Comparison of ENCODE assay signal across 1 cellular context in genomic region chr16:31182391-31182790, GRCh38.
A peak's percentile ranks its signal among the peaks of the same experiment; 100 is the strongest.
TF ChIP-seq lines count a peak whose summit lies in the region.

No MANE protein-coding gene starts in this region.

TF ChIP-seq in HepG2, 621 proteins besides CTCF, POLR2A, EP300 and RAD21:
- TF ChIP-seq ZNF543 (CRISPR knock-in tag; IDR thresholded peaks at IDR 0.05) (no peak), ELF3 (CRISPR knock-in tag; IDR thresholded peaks at IDR 0.05) (no peak), ZBTB49 (CRISPR knock-in tag; IDR thresholded peaks at IDR 0.05; ENCODE audit: borderline replicate concordance) (no peak), ONECUT2 (CRISPR knock-in tag; IDR thresholded peaks at IDR 0.05) (no peak), ZNF24 (IDR thresholded peaks at IDR 0.05) (no peak), RBM22 (optimal IDR thresholded peaks at IDR 0.05; ENCODE audit: low read length) (peak; percentile 40), AKAP8 (CRISPR knock-in tag; IDR thresholded peaks at IDR 0.05) (peak; percentile 42; the same call in 1 of the 2 replicates), ZNF710 (CRISPR knock-in tag; IDR thresholded peaks at IDR 0.05; ENCODE audit: borderline replicate concordance) (no peak), ZNF788 (CRISPR knock-in tag; IDR thresholded peaks at IDR 0.05; ENCODE audit: borderline replicate concordance) (no peak), ZNF574 (CRISPR knock-in tag; IDR thresholded peaks at IDR 0.05) (peak; percentile 37; the same call in 1 of the 2 replicates), ZFY (CRISPR knock-in tag; IDR thresholded peaks at IDR 0.05) (0 out of 2 replicates have a peak, but pooled peaks have one; percentile 13), PCBP1 (IDR thresholded peaks at IDR 0.05; ENCODE audit: borderline replicate concordance, low read depth, low read length) (no peak), FOSL1 (CRISPR knock-in tag; IDR thresholded peaks at IDR 0.05; ENCODE audit: borderline replicate concordance) (no peak), ZFX (CRISPR knock-in tag; IDR thresholded peaks at IDR 0.05; ENCODE audit: low read depth) (peak; percentile 43; the same call in 1 of the 2 replicates), IRF9 (CRISPR knock-in tag; IDR thresholded peaks at IDR 0.05; ENCODE audit: borderline replicate concordance) (0 out of 2 replicates have a peak, but pooled peaks have one; percentile 26), NR2F2 (IDR thresholded peaks at IDR 0.05; ENCODE audit: borderline replicate concordance, low read depth) (no peak)
